ENCODE assay signal across 21 cellular contexts in the genomic region with DNA sequence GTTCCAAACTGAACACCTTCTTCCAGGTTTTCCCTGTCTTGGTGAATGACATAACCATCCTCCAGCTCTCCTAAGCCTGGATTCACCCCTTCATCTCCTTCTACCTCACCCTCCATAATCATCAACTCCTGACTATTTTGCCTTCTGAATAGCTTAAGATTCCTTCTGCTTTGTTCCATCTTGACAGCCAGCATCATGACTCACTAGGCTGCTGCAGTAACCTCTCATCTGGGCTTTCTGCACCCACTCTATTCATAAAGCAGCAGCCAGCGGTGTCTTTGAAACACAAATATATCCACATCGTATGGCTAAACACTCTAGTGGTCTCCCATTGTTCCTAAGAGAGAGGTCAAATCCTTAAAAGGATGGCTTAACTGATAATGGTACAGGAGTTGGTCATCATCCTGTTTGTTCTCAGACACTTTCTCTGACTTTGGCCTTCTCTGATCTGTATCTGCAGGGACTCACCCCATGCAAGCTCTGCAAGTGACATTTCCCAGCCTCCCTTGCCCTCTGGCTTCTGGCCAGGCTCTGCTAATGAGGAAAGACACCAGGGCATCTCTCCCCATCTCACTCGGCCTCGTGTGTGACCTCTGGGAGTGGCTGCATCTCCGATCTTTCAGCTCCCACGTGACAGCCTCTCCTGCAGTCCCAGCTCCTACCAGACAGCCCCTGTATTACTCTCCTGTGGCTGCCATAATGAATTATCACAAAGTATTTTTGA. TPM values are rescaled to one million over a fixed set of nuclear protein-coding genes. Genes with fewer than 3 reads are reported as not detected.
A peak's percentile ranks its signal among the peaks of the same experiment; 100 is the strongest.
DNase-seq lines count a peak whose midpoint lies in the region; ATAC-seq and TF ChIP-seq lines count a peak whose summit lies in the region.
"Had no signal": no experiment of that assay in that cellular context is flagged by ENCODE, and none has a peak within 500 bp of the region (broad histone marks: within the 10 kb centered on the region; RNA-seq: fewer than 3 reads in every experiment).

No MANE protein-coding gene starts in this region.

- peaks cover 14% of the 10 kb centered on the region for H3K4me1 Mint-ChIP-seq in activated T-cell treated with anti-CD3 and anti-CD28 coated beads, Interleukin-2, amount 50 U/mL, for 72 hours (ENCODE audit: low read depth)

- no peaks in the 10 kb centered on the region for H3K36me3 ChIP-seq in tibial artery
- H3K36me3 ChIP-seq: BLaER1 treated with 17β-estradiol and CSF1 and Interleukin-3, amounts not matched to agents 10 nM and 100 nM; lower lobe of right lung; uterus had no signal

- ATAC-seq in foreskin keratinocyte (peak; percentile 50), GM18870 (IDR thresholded peaks at IDR 0.05; ENCODE audit: unreplicated experiment) (no peak)
- ATAC-seq in activated T-cell treated with anti-CD3 and anti-CD28 coated beads, Interleukin-2, amount 50 U/mL, for 72 hours (replicated peaks in 1 of 2) = no peak
- ATAC-seq: activated CD8-positive, alpha-beta T cell treated with anti-CD3 and anti-CD28 coated beads, Interleukin-2, amount 10 ng/mL, durations not matched to agents 7 days and 5 days; lower lobe of right lung had no signal

- no peaks in the 10 kb centered on the region for H3K36me3 Mint-ChIP-seq in activated T-cell treated with anti-CD3 and anti-CD28 coated beads, Interleukin-2, amount 50 U/mL, for 72 hours (ENCODE audit: insufficient read depth in 2 of 2)

- H3K27ac ChIP-seq in foreskin keratinocyte (no peak overlapping the region), tibial artery (no peak overlapping the region)
- H3K27ac ChIP-seq: BLaER1 treated with 17β-estradiol and CSF1 and Interleukin-3, amounts not matched to agents 10 nM and 100 nM; lower lobe of right lung; skin epidermis; uterus; VCaP had no signal

- no peak for TF ChIP-seq CTCF in foreskin keratinocyte (conservative IDR thresholded peaks at IDR 0.05)
- no peak for TF ChIP-seq CTCF in tibial artery (IDR thresholded peaks at IDR 0.05)

- H3K4me1 ChIP-seq in foreskin keratinocyte (no peaks in the 10 kb centered on the region), tibial artery (no peaks in the 10 kb centered on the region)
- H3K4me1 ChIP-seq: lower lobe of right lung, uterus had no signal

- DNase-seq in NCI-H2227 (lab: John Stamatoyannopoulos, UW; ENCODE audit: unreplicated experiment) (peak; percentile 45), amniotic epithelial cell (ENCODE audit: low read depth) (peak; percentile 31), foreskin keratinocyte (peak in 1 of 2 donors; percentile 43), skeletal muscle cell (ENCODE audit: low read depth) (peak; percentile 5), tibial artery (no peak)
- no peak for DNase-seq in activated T-cell treated with anti-CD3 and anti-CD28 coated beads, Interleukin-2, amount 50 U/mL, for 72 hours
- DNase-seq: activated CD8-positive, alpha-beta T cell treated with anti-CD3 and anti-CD28 coated beads, Interleukin-2, amount 10 ng/mL, durations not matched to agents 7 days and 5 days; activated effector memory CD4-positive, alpha-beta T cell treated with Interleukin-2 at 50 U/mL for 16 hours; DMS79; foreskin melanocyte; HCEC 1CT; lower lobe of right lung; NCI-H1417 treated with DMSO at 0.1 percent for 48 hours; NCI-H446 treated with DMSO at 0.1 percent for 48 hours; stimulated activated naive CD4-positive, alpha-beta T cell treated with Interleukin-2 at 50 U/mL for 16 hours; uterus had no signal

- H3K9me3 Mint-ChIP-seq in activated T-cell treated with anti-CD3 and anti-CD28 coated beads, Interleukin-2, amount 50 U/mL, for 72 hours = no peaks in the 10 kb centered on the region

- no peaks in the 10 kb centered on the region for H3K9me3 ChIP-seq in tibial artery
- H3K9me3 ChIP-seq: BLaER1 treated with 17β-estradiol and CSF1 and Interleukin-3, amounts not matched to agents 10 nM and 100 nM; lower lobe of right lung; uterus had no signal

- intact Hi-C loops in tibial artery (cut with DNase I; ENCODE audit: low total_unique reads) = no loop called here

- H3K27me3 Mint-ChIP-seq in activated T-cell treated with anti-CD3 and anti-CD28 coated beads, Interleukin-2, amount 50 U/mL, for 72 hours (ENCODE audit: low read depth) = no peaks in the 10 kb centered on the region

- H3K27me3 ChIP-seq in foreskin keratinocyte (no peaks in the 10 kb centered on the region), tibial artery (no peaks in the 10 kb centered on the region)
- H3K27me3 ChIP-seq: BLaER1 treated with 17β-estradiol and CSF1 and Interleukin-3, amounts not matched to agents 10 nM and 100 nM; uterus had no signal

- H3K27ac Mint-ChIP-seq in activated T-cell treated with anti-CD3 and anti-CD28 coated beads, Interleukin-2, amount 50 U/mL, for 72 hours = no peak overlapping the region
- H3K27ac Mint-ChIP-seq: activated CD8-positive, alpha-beta T cell treated with anti-CD3 and anti-CD28 coated beads, Interleukin-2, amount 10 ng/mL, durations not matched to agents 7 days and 5 days had no signal

- H3K4me3 Mint-ChIP-seq in activated T-cell treated with anti-CD3 and anti-CD28 coated beads, Interleukin-2, amount 50 U/mL, for 72 hours = no peak overlapping the region
- H3K4me3 Mint-ChIP-seq: activated CD8-positive, alpha-beta T cell treated with anti-CD3 and anti-CD28 coated beads, Interleukin-2, amount 10 ng/mL, durations not matched to agents 7 days and 5 days had no signal

- H3K4me3 ChIP-seq in skeletal muscle cell (ENCODE audit: low read depth, low read length) (no peak overlapping the region), tibial artery (no peak overlapping the region)
- H3K4me3 ChIP-seq: BLaER1 treated with 17β-estradiol and CSF1 and Interleukin-3, amounts not matched to agents 10 nM and 100 nM; lower lobe of right lung; skin epidermis; uterus had no signal

RNA-seq across cellular contexts. Expression of gene GRK7, which starts 6.1 kb away (rescaled TPM):
- total RNA-seq in foreskin keratinocyte = not detected in 2 replicates
- polyA plus RNA-seq in foreskin keratinocyte = not detected in 2 replicates
- total RNA-seq in activated T-cell treated with anti-CD3 and anti-CD28 coated beads, Interleukin-2, amount 50 U/mL, for 72 hours = not detected
- total RNA-seq: activated CD8-positive, alpha-beta T cell treated with anti-CD3 and anti-CD28 coated beads, Interleukin-2, amount 10 ng/mL, durations not matched to agents 7 days and 5 days; lower lobe of right lung had no signal
- polyA plus RNA-seq: neural cell had no signal

RNA-seq across cellular contexts. Expression of gene RNF7, which starts 31.2 kb away (rescaled TPM):
- 81.6 and 86.2 TPM in 2 replicates for total RNA-seq in foreskin keratinocyte
- polyA plus RNA-seq in foreskin keratinocyte = 117 and 123 TPM in 2 replicates
- 10 to 100 TPM; 67.2 to 77.6 TPM for total RNA-seq in activated T-cell treated with anti-CD3 and anti-CD28 coated beads, Interleukin-2, amount 50 U/mL, for 72 hours

Comparison
In these comparisons a context has a peak if more than half of its experiments do, and no peak if none do; other contexts are left out.
1. DNase-seq: peak in NCI-H2227 (single experiment), amniotic epithelial cell (single experiment) and skeletal muscle cell (single experiment); none in activated T-cell treated with anti-CD3 and anti-CD28 coated beads, Interleukin-2, amount 50 U/mL, for 72 hours (0 of 2) and tibial artery (0 of 2).